19 cellular contexts compared by ENCODE assay signal in the genomic region with DNA sequence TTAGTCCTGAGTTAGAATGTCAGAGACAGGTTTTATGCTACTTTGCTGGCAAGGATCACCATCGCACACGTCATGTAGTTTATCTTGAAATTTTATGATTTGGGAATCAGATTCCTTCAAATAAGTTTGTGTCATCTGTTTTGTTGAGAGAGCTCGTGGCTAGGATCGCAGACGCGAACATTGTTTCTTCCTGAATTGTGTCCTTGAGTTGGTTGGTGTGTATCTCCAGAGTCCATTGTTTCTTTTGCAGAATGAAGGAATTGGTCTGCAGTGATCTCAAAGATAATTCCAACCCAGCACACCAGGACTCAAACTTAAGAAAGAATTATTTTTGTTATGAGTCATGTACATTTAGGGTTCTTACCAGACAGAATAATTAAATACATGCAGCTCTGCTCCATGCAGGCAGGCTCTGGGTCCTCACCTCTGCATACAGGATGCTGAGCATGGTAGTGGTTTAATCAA.
DNase-seq lines count a peak whose midpoint lies in the region; ATAC-seq and TF ChIP-seq lines count a peak whose summit lies in the region.
"Had no signal": no experiment of that assay in that cellular context is flagged by ENCODE, and none has a peak within 500 bp of the region (broad histone marks: within the 10 kb centered on the region; RNA-seq: fewer than 3 reads in every experiment).

No MANE protein-coding gene starts in this region.

- peak overlapping the region; percentile 9 for H3K27ac Mint-ChIP-seq in stimulated activated naive CD8-positive, alpha-beta T cell treated with anti-CD3 and anti-CD28 coated beads, Interleukin-15, Interleukin-2, amounts not matched to agents 100 ng/mL and 50 ng/mL, for 24 hours
- H3K27ac Mint-ChIP-seq: activated naive CD4-positive, alpha-beta T cell treated with anti-CD3 and anti-CD28 coated beads, Interleukin-2, amount 10 ng/mL, durations not matched to agents 7 days and 5 days had no signal

- no peaks in the 10 kb centered on the region for H3K9me3 Mint-ChIP-seq in stimulated activated naive CD8-positive, alpha-beta T cell treated with anti-CD3 and anti-CD28 coated beads, Interleukin-15, Interleukin-2, amounts not matched to agents 100 ng/mL and 50 ng/mL, for 24 hours
- H3K9me3 Mint-ChIP-seq: activated naive CD4-positive, alpha-beta T cell treated with anti-CD3 and anti-CD28 coated beads, Interleukin-2, amount 10 ng/mL, durations not matched to agents 7 days and 5 days had no signal

- H3K27me3 Mint-ChIP-seq in stimulated activated naive CD8-positive, alpha-beta T cell treated with anti-CD3 and anti-CD28 coated beads, Interleukin-15, Interleukin-2, amounts not matched to agents 100 ng/mL and 50 ng/mL, for 24 hours = no peaks in the 10 kb centered on the region
- H3K27me3 Mint-ChIP-seq: activated naive CD4-positive, alpha-beta T cell treated with anti-CD3 and anti-CD28 coated beads, Interleukin-2, amount 10 ng/mL, durations not matched to agents 7 days and 5 days had no signal

- peaks cover 36% of the 10 kb centered on the region for H3K36me3 Mint-ChIP-seq in stimulated activated naive CD8-positive, alpha-beta T cell treated with anti-CD3 and anti-CD28 coated beads, Interleukin-15, Interleukin-2, amounts not matched to agents 100 ng/mL and 50 ng/mL, for 24 hours (ENCODE audit: low read depth)

- peak overlapping the region; percentile 6; the same call in 1 of the 2 replicates for H3K4me3 ChIP-seq in WI38 (ENCODE audit: low read depth, low read length)
- H3K4me3 ChIP-seq: MG63, prostate gland, thoracic aorta had no signal

- no peak overlapping the region for H3K4me3 Mint-ChIP-seq in stimulated activated naive CD8-positive, alpha-beta T cell treated with anti-CD3 and anti-CD28 coated beads, Interleukin-15, Interleukin-2, amounts not matched to agents 100 ng/mL and 50 ng/mL, for 24 hours
- H3K4me3 Mint-ChIP-seq: activated naive CD4-positive, alpha-beta T cell treated with anti-CD3 and anti-CD28 coated beads, Interleukin-2, amount 10 ng/mL, durations not matched to agents 7 days and 5 days had no signal

- DNase-seq in stimulated activated naive CD8-positive, alpha-beta T cell treated with anti-CD3 and anti-CD28 coated beads, Interleukin-15, Interleukin-2, amounts not matched to agents 100 U/mL and 50 U/mL, for 24 hours = no peak
- peak; percentile 69 for DNase-seq in fibroblast of peridontal ligament (ENCODE audit: extremely low read depth)
- DNase-seq in foreskin melanocyte = no peak
- no peak for DNase-seq in NCI-H226
- no peak for DNase-seq in GDM1 (lab: John Stamatoyannopoulos, UW)
- DNase-seq: activated CD4-positive, CD25-positive, alpha-beta regulatory T cell treated with anti-CD3 and anti-CD28 coated beads, Interleukin-2, amount 50 U/mL, for 72 hours; activated CD8-positive, alpha-beta memory T cell treated with anti-CD3 and anti-CD28 coated beads, Interleukin-2, amount 50 U/mL, for 48 hours; activated naive CD4-positive, alpha-beta T cell treated with anti-CD3 and anti-CD28 coated beads, Interleukin-2, amount 10 ng/mL, durations not matched to agents 7 days and 5 days; Caco-2; cerebellar nuclear complex; MG63; NCI-H2107; NCI-H774; RPMI8226 had no signal

- no peak for ATAC-seq in stimulated activated naive CD8-positive, alpha-beta T cell treated with anti-CD3 and anti-CD28 coated beads, Interleukin-15, Interleukin-2, amounts not matched to agents 100 U/mL and 50 U/mL, for 24 hours
- ATAC-seq in HG03432 (IDR thresholded peaks at IDR 0.05; ENCODE audit: unreplicated experiment) = no peak

- TF ChIP-seq CTCF in WI38 (IDR thresholded peaks at IDR 0.05; ENCODE audit: low read depth, low read length) = no peak

- peaks cover 93% of the 10 kb centered on the region for H3K4me1 Mint-ChIP-seq in stimulated activated naive CD8-positive, alpha-beta T cell treated with anti-CD3 and anti-CD28 coated beads, Interleukin-15, Interleukin-2, amounts not matched to agents 100 ng/mL and 50 ng/mL, for 24 hours (ENCODE audit: low read depth)
